ENCODE assay signal across 9 cellular contexts in genomic region chr4:2834001-2834921, GRCh38. TPM values are rescaled to one million over a fixed set of nuclear protein-coding genes. Genes with fewer than 3 reads are reported as not detected.
DNase-seq lines count a peak whose midpoint lies in the region; ATAC-seq and TF ChIP-seq lines count a peak whose summit lies in the region.
"Had no signal": no experiment of that assay in that cellular context is flagged by ENCODE, and none has a peak within 500 bp of the region (broad histone marks: within the 10 kb centered on the region; RNA-seq: fewer than 3 reads in every experiment).

No MANE protein-coding gene starts in this region.

- peak overlapping the region; percentile 65 for H3K27ac Mint-ChIP-seq in activated CD4-positive, alpha-beta T cell treated with anti-CD3 and anti-CD28 coated beads, Interleukin-2, amount 10 ng/mL, durations not matched to agents 24 days and 14 days
- H3K27ac Mint-ChIP-seq in T-helper 17 cell, result peak overlapping the region; percentile 91
- H3K27ac Mint-ChIP-seq in stimulated activated effector memory CD8-positive, alpha-beta T cell treated with anti-CD3 and anti-CD28 coated beads, Interleukin-12 subunit alpha, Interleukin-12 subunit beta, amount 100 ng/mL, for 72 hours, result peak overlapping the region; percentile 93

- TF ChIP-seq POLR2A in breast epithelium (IDR thresholded peaks at IDR 0.05), result no peak

- H3K9me3 ChIP-seq in T-helper 17 cell (ENCODE audit: control insufficient read depth, low read length, poor library complexity, severe bottlenecking) (no peaks in the 10 kb centered on the region), breast epithelium (no peaks in the 10 kb centered on the region)

- no peak for DNase-seq in activated CD4-positive, alpha-beta T cell treated with anti-CD3 and anti-CD28 coated beads, Interleukin-2, amount 10 ng/mL, durations not matched to agents 24 days and 14 days
- DNase-seq in activated CD4-positive, alpha-beta T cell treated with anti-CD3 and anti-CD28 coated beads, Interleukin-2, amount 50 U/mL, for 4 hours, result no peak
- DNase-seq in T-helper 17 cell (no peak), iPS-NIHi7 (ENCODE audit: extremely low spot score) (peak; percentile 4), breast epithelium (ENCODE audit: low spot score in 2 of 2) (no peak), NCI-H2029 treated with DMSO at 0.1 percent for 48 hours (lab: John Stamatoyannopoulos, UW) (no peak), coronary artery (ENCODE audit: low spot score) (no peak)
- DNase-seq in stimulated activated effector memory CD8-positive, alpha-beta T cell treated with anti-CD3 and anti-CD28 coated beads, Interleukin-12 subunit alpha, Interleukin-12 subunit beta, amount 100 ng/mL, for 72 hours (ENCODE audit: low spot score in 2 of 2), result no peak
- DNase-seq: midbrain had no signal

- TF ChIP-seq CTCF in breast epithelium (IDR thresholded peaks at IDR 0.05) (no peak), coronary artery (IDR thresholded peaks at IDR 0.05) (no peak)

- H3K36me3 ChIP-seq in breast epithelium, result peaks cover 10% of the 10 kb centered on the region

- intact Hi-C loops in activated CD4-positive, alpha-beta T cell treated with anti-CD3 and anti-CD28 coated beads, Interleukin-2, amount 10 ng/mL, durations not matched to agents 24 days and 14 days (cut with micrococcal nuclease), result no loop called here
- intact Hi-C loops in breast epithelium (cut with DNase I; ENCODE audit: low total_unique reads), result loop anchor here (10.0 kb wide), 1 partner anchor 819 kb away; no protein-coding TSS in a partner anchor

- ATAC-seq in T-helper 17 cell, result no peak
- peak; percentile 8 for ATAC-seq in stimulated activated effector memory CD8-positive, alpha-beta T cell treated with anti-CD3 and anti-CD28 coated beads, Interleukin-12 subunit alpha, Interleukin-12 subunit beta, amount 100 ng/mL, for 72 hours

- H3K27ac ChIP-seq in breast epithelium (no peak overlapping the region), coronary artery (no peak overlapping the region)

- no peaks in the 10 kb centered on the region for H3K27me3 ChIP-seq in breast epithelium

- no peaks in the 10 kb centered on the region for H3K4me1 ChIP-seq in breast epithelium

- H3K4me3 Mint-ChIP-seq in activated CD4-positive, alpha-beta T cell treated with anti-CD3 and anti-CD28 coated beads, Interleukin-2, amount 10 ng/mL, durations not matched to agents 24 days and 14 days, result no peak overlapping the region
- no peak overlapping the region for H3K4me3 Mint-ChIP-seq in T-helper 17 cell
- H3K4me3 Mint-ChIP-seq in stimulated activated effector memory CD8-positive, alpha-beta T cell treated with anti-CD3 and anti-CD28 coated beads, Interleukin-12 subunit alpha, Interleukin-12 subunit beta, amount 100 ng/mL, for 72 hours, result peak overlapping the region; percentile 53

- H3K36me3 Mint-ChIP-seq in activated CD4-positive, alpha-beta T cell treated with anti-CD3 and anti-CD28 coated beads, Interleukin-2, amount 10 ng/mL, durations not matched to agents 24 days and 14 days (ENCODE audit: low read depth), result peaks cover 31% of the 10 kb centered on the region
- no peaks in the 10 kb centered on the region for H3K36me3 Mint-ChIP-seq in T-helper 17 cell (ENCODE audit: low read depth)
- peaks cover 81% of the 10 kb centered on the region for H3K36me3 Mint-ChIP-seq in stimulated activated effector memory CD8-positive, alpha-beta T cell treated with anti-CD3 and anti-CD28 coated beads, Interleukin-12 subunit alpha, Interleukin-12 subunit beta, amount 100 ng/mL, for 72 hours

- H3K4me3 ChIP-seq in breast epithelium (no peak overlapping the region), coronary artery (no peak overlapping the region)

- H3K4me1 Mint-ChIP-seq in activated CD4-positive, alpha-beta T cell treated with anti-CD3 and anti-CD28 coated beads, Interleukin-2, amount 10 ng/mL, durations not matched to agents 24 days and 14 days, result peaks cover 38% of the 10 kb centered on the region
- peaks cover 38% of the 10 kb centered on the region for H3K4me1 Mint-ChIP-seq in T-helper 17 cell
- H3K4me1 Mint-ChIP-seq in stimulated activated effector memory CD8-positive, alpha-beta T cell treated with anti-CD3 and anti-CD28 coated beads, Interleukin-12 subunit alpha, Interleukin-12 subunit beta, amount 100 ng/mL, for 72 hours, result peaks cover 57% of the 10 kb centered on the region

- H3K9me3 Mint-ChIP-seq in activated CD4-positive, alpha-beta T cell treated with anti-CD3 and anti-CD28 coated beads, Interleukin-2, amount 10 ng/mL, durations not matched to agents 24 days and 14 days, result no peaks in the 10 kb centered on the region
- no peaks in the 10 kb centered on the region for H3K9me3 Mint-ChIP-seq in stimulated activated effector memory CD8-positive, alpha-beta T cell treated with anti-CD3 and anti-CD28 coated beads, Interleukin-12 subunit alpha, Interleukin-12 subunit beta, amount 100 ng/mL, for 72 hours

- no peaks in the 10 kb centered on the region for H3K27me3 Mint-ChIP-seq in activated CD4-positive, alpha-beta T cell treated with anti-CD3 and anti-CD28 coated beads, Interleukin-2, amount 10 ng/mL, durations not matched to agents 24 days and 14 days
- no peaks in the 10 kb centered on the region for H3K27me3 Mint-ChIP-seq in T-helper 17 cell

RNA-seq across cellular contexts. Expression of gene ADD1, which starts 9.4 kb away (rescaled TPM):
- 187 and 198 TPM in 2 replicates for total RNA-seq in activated CD4-positive, alpha-beta T cell treated with anti-CD3 and anti-CD28 coated beads, Interleukin-2, amount 10 ng/mL, durations not matched to agents 24 days and 14 days
- 100 to 1,000 TPM; 211 to 228 TPM for total RNA-seq in T-helper 17 cell
- total RNA-seq in breast epithelium, result 100 to 1,000 TPM; 161 to 193 (median 181) TPM

RNA-seq across cellular contexts. Expression of gene SH3BP2, which starts 41.4 kb away (rescaled TPM):
- 83.9 and 88.5 TPM in 2 replicates for total RNA-seq in activated CD4-positive, alpha-beta T cell treated with anti-CD3 and anti-CD28 coated beads, Interleukin-2, amount 10 ng/mL, durations not matched to agents 24 days and 14 days
- total RNA-seq in T-helper 17 cell, result 10 to 100 TPM; 36.0 to 62.0 TPM
- total RNA-seq in breast epithelium, result 10 to 100 TPM; 40.5 to 74.8 (median 59.3) TPM
